ENCODE assay signal across 8 cellular contexts in the genomic region with DNA sequence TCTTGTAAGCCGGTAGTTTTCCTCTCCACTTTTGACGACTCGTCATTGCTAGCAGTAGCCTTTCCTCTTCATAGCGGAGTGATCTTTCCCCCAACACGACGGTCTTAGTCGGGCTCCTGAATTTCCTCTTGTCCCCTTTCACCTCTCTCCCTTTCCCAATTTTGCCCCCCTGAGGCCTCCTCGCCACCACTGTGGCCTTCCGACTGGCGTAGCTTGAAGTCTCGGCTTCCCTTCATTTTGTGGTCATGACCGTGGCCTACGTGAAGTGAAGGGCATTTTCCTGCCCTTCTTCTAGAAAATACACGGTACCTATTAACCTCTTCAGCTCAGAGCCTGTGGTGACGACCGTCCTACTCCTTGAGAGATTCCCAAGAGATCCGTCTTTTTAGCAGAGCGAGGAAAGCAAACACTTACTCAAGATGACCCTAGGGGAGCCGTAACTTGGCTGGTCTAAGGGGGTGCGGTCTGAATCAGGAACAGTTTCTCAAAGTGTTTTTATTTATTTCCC.
DNase-seq lines count a peak whose midpoint lies in the region; ATAC-seq and TF ChIP-seq lines count a peak whose summit lies in the region.

No MANE protein-coding gene starts in this region.

- H3K27ac Mint-ChIP-seq in stimulated activated naive CD8-positive, alpha-beta T cell treated with anti-CD3 and anti-CD28 coated beads, Interleukin-15, amount 100 ng/mL, for 72 hours = peak overlapping the region; percentile 99 to 100

- ATAC-seq in stimulated activated naive CD8-positive, alpha-beta T cell treated with anti-CD3 and anti-CD28 coated beads, Interleukin-15, amount 100 ng/mL, for 72 hours = no peak
- ATAC-seq in GM21526 (IDR thresholded peaks at IDR 0.05; ENCODE audit: low FRiP score, unreplicated experiment) = no peak

- no peaks in the 10 kb centered on the region for H3K27me3 Mint-ChIP-seq in stimulated activated naive CD8-positive, alpha-beta T cell treated with anti-CD3 and anti-CD28 coated beads, Interleukin-15, amount 100 ng/mL, for 72 hours

- H3K27ac ChIP-seq in brain microvascular endothelial cell = peak overlapping the region; percentile 98

- H3K27me3 ChIP-seq in brain microvascular endothelial cell (replicated peaks) = no peaks in the 10 kb centered on the region

- DNase-seq in SIG-M5 treated with dmso at 0.1 percent for 504 hours (lab: John Stamatoyannopoulos, UW; ENCODE audit: unreplicated experiment) (peak; percentile 53), SIG-M5 (lab: John Stamatoyannopoulos, UW) (no peak), NCI-H226 (peak; percentile 3), brain microvascular endothelial cell (peak; percentile 38), kidney glomerular epithelial cell (lab: John Stamatoyannopoulos, UW) (peak; percentile 36), GM19240 (ENCODE audit: insufficient read length, low spot score) (no peak)
- peak in 1 of 2 donors; percentile 24 for DNase-seq in stimulated activated naive CD8-positive, alpha-beta T cell treated with anti-CD3 and anti-CD28 coated beads, Interleukin-15, amount 100 ng/mL, for 72 hours

- peak overlapping the region; percentile 91 to 99 for H3K4me3 Mint-ChIP-seq in stimulated activated naive CD8-positive, alpha-beta T cell treated with anti-CD3 and anti-CD28 coated beads, Interleukin-15, amount 100 ng/mL, for 72 hours

- TF ChIP-seq CTCF in brain microvascular endothelial cell (IDR thresholded peaks at IDR 0.05; ENCODE audit: low read depth, low read length, missing control alignments) = no peak

- H3K36me3 ChIP-seq in brain microvascular endothelial cell (replicated peaks) = peaks cover 18% of the 10 kb centered on the region

- H3K4me3 ChIP-seq in brain microvascular endothelial cell (ENCODE audit: low read depth, low read length) = peak overlapping the region; percentile 86

- peaks cover 0 to 5% of the 10 kb centered on the region in 2 donors for H3K9me3 Mint-ChIP-seq in stimulated activated naive CD8-positive, alpha-beta T cell treated with anti-CD3 and anti-CD28 coated beads, Interleukin-15, amount 100 ng/mL, for 72 hours

- in situ Hi-C loops in brain microvascular endothelial cell (cut with HindIII; ENCODE audit: low pct_ligation_motif_present, low sequenced_read_pairs) = no loop called here

- peaks cover 56% of the 10 kb centered on the region for H3K4me1 Mint-ChIP-seq in stimulated activated naive CD8-positive, alpha-beta T cell treated with anti-CD3 and anti-CD28 coated beads, Interleukin-15, amount 100 ng/mL, for 72 hours

Comparison
In these comparisons a context has a peak if more than half of its experiments do, and no peak if none do; other contexts are left out.
1. DNase-seq: peak in SIG-M5 treated with dmso at 0.1 percent for 504 hours (single experiment), NCI-H226 (single experiment), brain microvascular endothelial cell (single experiment) and kidney glomerular epithelial cell (single experiment); none in SIG-M5 (single experiment) and GM19240 (single experiment).